ENCODE assay signal across 18 cellular contexts in the genomic region with DNA sequence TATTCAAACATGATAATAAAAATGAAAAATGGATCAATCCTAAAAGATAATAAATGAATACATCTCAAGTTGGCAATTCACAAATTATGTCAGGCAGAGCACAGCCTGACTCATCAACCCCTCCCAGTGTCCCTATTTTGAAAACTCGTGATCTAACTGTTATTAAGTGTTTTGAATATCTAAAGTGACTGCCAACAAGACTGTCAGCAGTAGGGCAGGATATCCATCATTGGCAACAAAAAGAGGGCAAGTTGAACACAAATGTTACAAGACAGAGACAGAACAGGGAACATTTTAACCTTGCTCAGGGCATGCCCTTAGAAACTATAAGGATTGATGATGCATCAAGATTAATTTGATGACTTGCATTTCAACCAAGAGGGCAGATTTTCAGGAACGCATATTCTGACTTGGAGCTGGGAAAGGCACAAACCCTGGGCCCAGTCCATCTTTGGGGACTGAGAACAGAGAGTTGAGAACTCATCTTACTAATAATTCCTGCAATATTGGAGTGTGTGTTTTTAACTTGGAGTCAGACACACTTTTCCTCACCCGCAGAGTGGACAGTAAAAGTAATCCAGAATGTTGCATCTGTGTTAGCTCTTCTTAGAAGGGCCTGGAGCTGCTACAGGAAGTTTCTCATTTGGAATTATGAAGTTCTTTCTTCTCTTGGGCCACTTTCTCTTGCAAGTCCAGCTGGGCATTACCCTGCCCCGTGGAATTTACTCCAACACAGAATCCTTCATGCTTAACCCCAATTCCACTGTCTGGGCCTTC.
DNase-seq lines count a peak whose midpoint lies in the region; ATAC-seq and TF ChIP-seq lines count a peak whose summit lies in the region.
"Had no signal": no experiment of that assay in that cellular context is flagged by ENCODE, and none has a peak within 500 bp of the region (broad histone marks: within the 10 kb centered on the region; RNA-seq: fewer than 3 reads in every experiment).

No MANE protein-coding gene starts in this region.

- 63 to 83% methylated on average over 4 of the region's 4 CpGs for WGBS in lung, 2 donors

- H3K4me1 ChIP-seq in lung (ENCODE audit: control insufficient read depth in 2 of 2, insufficient read depth in 2 of 2, low read length in 2 of 2) = peaks cover 0 to 8% of the 10 kb centered on the region in 2 donors
- H3K4me1 ChIP-seq: HAP-1 had no signal

- intact Hi-C loops in Right ventricle myocardium inferior (cut with DNase I) (no loop called here), cardiac septum (cut with DNase I) (no loop called here)

- H3K27ac ChIP-seq in lung (ENCODE audit: low read depth in 1 of 2, low read length in 1 of 2) = peak overlapping the region in 1 of 2 donors; percentile 73
- H3K27ac ChIP-seq: thoracic aorta had no signal

- TF ChIP-seq CTCF in lung (IDR thresholded peaks at IDR 0.05; ENCODE audit: control extremely low read depth, extremely low read depth) = no peak

- ATAC-seq in Right ventricle myocardium inferior = peak; percentile 84
- peak; percentile 53 for ATAC-seq in lung (ENCODE audit: insufficient read depth, low FRiP score)
- ATAC-seq in HG02571 (IDR thresholded peaks at IDR 0.05; ENCODE audit: unreplicated experiment) = no peak
- ATAC-seq: activated CD4-positive, alpha-beta T cell treated with anti-CD3 and anti-CD28 coated beads for 36 hours; activated T-cell treated with anti-CD3 and anti-CD28 coated beads, Interleukin-2, amount 50 U/mL, for 72 hours; naive thymus-derived CD8-positive, alpha-beta T cell had no signal

- peaks cover 0 to 4% of the 10 kb centered on the region in 2 donors for H3K9me3 ChIP-seq in lung (ENCODE audit: control insufficient read depth in 2 of 2, insufficient read depth in 1 of 2, low read length in 1 of 2)
- H3K9me3 ChIP-seq: HAP-1, sigmoid colon, thoracic aorta had no signal

- DNase-seq in Right ventricle myocardium inferior (ENCODE audit: missing footprints) (no peak), cardiac septum (ENCODE audit: low spot score) (no peak), fibroblast of gingiva (ENCODE audit: low read depth) (peak; percentile 56), lung (ENCODE audit: low spot score) (no peak), NCI-H187 (lab: John Stamatoyannopoulos, UW) (no peak)
- no peak for DNase-seq in effector CD8-positive, alpha-beta T cell (lab: John Stamatoyannopoulos, UW)
- no peak for DNase-seq in activated CD4-positive, alpha-beta T cell treated with anti-CD3 and anti-CD28 coated beads, Interleukin-2, amount 50 U/mL, for 48 hours
- DNase-seq: 8988T; activated CD4-positive, alpha-beta T cell treated with anti-CD3 and anti-CD28 coated beads for 36 hours; activated T-cell treated with anti-CD3 and anti-CD28 coated beads, Interleukin-2, amount 50 U/mL, for 72 hours; COR-L47; naive thymus-derived CD8-positive, alpha-beta T cell; NCI-H1092 treated with DMSO at 0.1 percent for 48 hours; NCI-H510A; sigmoid colon had no signal

- no peak overlapping the region for H3K4me3 ChIP-seq in lung
- H3K4me3 ChIP-seq: HAP-1, sigmoid colon, thoracic aorta had no signal

- no peaks in the 10 kb centered on the region for H3K27me3 ChIP-seq in lung (ENCODE audit: control insufficient read depth, insufficient read depth)
- H3K27me3 ChIP-seq: sigmoid colon had no signal

- H3K36me3 ChIP-seq in lung (ENCODE audit: control insufficient read depth in 2 of 2, insufficient read depth in 2 of 2, low read length in 2 of 2) = no peaks in the 10 kb centered on the region
- H3K36me3 ChIP-seq: HAP-1, sigmoid colon, thoracic aorta had no signal
